In genomic region chr7:154071833-154072232, GRCh38 we compare ENCODE assay signal across 11 cellular contexts. TPM values are rescaled to one million over a fixed set of nuclear protein-coding genes. Genes with fewer than 3 reads are reported as not detected.
DNase-seq lines count a peak whose midpoint lies in the region; ATAC-seq and TF ChIP-seq lines count a peak whose summit lies in the region.
"Not testable (repeated sequence)": the region's sequence is repeated elsewhere in the genome, so short reads cannot be mapped to it uniquely, and the experiment has no call there.
"Had no signal": no experiment of that assay in that cellular context is flagged by ENCODE, and none has a peak within 500 bp of the region (broad histone marks: within the 10 kb centered on the region; RNA-seq: fewer than 3 reads in every experiment).

No MANE protein-coding gene starts in this region.

- not testable (repeated sequence) for H3K9ac ChIP-seq in NT2/D1 (ENCODE audit: insufficient read length, low read depth)

- H3K4me1 ChIP-seq in NT2/D1 (ENCODE audit: insufficient read depth, insufficient read length); gastroesophageal sphincter: not testable (repeated sequence)

- H3K36me3 ChIP-seq in NT2/D1 (ENCODE audit: insufficient read depth, insufficient read length, low read length); gastroesophageal sphincter: not testable (repeated sequence)

- not testable (repeated sequence) for H3K4me3 ChIP-seq in NT2/D1 (ENCODE audit: insufficient read length, low read depth); gastroesophageal sphincter

- DNase-seq in DMS153 (lab: John Stamatoyannopoulos, UW) (peak; percentile 16), HT1080 (ENCODE audit: low read depth) (peak; percentile 19), NCI-H1694 treated with DMSO at 0.1 percent for 48 hours (lab: John Stamatoyannopoulos, UW) (peak; percentile 1), NT2/D1 (ENCODE audit: low read depth, low spot score) (peak; percentile 28), anterior cingulate cortex (lab: John Stamatoyannopoulos, UW) (peak in 41 of 58 donors; percentile 10 to 82 (median 34)), midbrain (lab: John Stamatoyannopoulos, UW) (peak; percentile 79)
- DNase-seq in type B pancreatic cell (ENCODE audit: extremely low spot score, unreplicated experiment): not testable (repeated sequence)

- not testable (repeated sequence) for H3K27ac Mint-ChIP-seq in type B pancreatic cell

- TF ChIP-seq EP300 in gastroesophageal sphincter (IDR thresholded peaks at IDR 0.05): not testable (repeated sequence)

- not testable (repeated sequence) for H3K4me3 Mint-ChIP-seq in type B pancreatic cell

- not testable (repeated sequence) for ATAC-seq in gastroesophageal sphincter

- H3K27ac ChIP-seq in gastroesophageal sphincter: not testable (repeated sequence)

- not testable (repeated sequence) for H3K9me3 Mint-ChIP-seq in type B pancreatic cell

- not testable (repeated sequence) for H3K4me1 Mint-ChIP-seq in type B pancreatic cell (ENCODE audit: unreplicated experiment)

- 10 to 11% methylated on average over 3 to 4 of the region's 4 CpGs for WGBS in gastroesophageal sphincter (ENCODE audit: low coverage in 1 of 2), 2 donors

- TF ChIP-seq CTCF in gastroesophageal sphincter (IDR thresholded peaks at IDR 0.05) (peak; percentile 27 to 55 (median 36)), type B pancreatic cell (conservative IDR thresholded peaks at IDR 0.05) (peak; percentile 75)

- not testable (repeated sequence) for H3K27me3 ChIP-seq in NT2/D1 (ENCODE audit: insufficient read depth, insufficient read length); gastroesophageal sphincter

- not testable (repeated sequence) for TF ChIP-seq POLR2A in gastroesophageal sphincter (IDR thresholded peaks at IDR 0.05)

- H3K9me3 ChIP-seq in NT2/D1 (ENCODE audit: insufficient read depth, low read length); gastroesophageal sphincter: not testable (repeated sequence)

- H3K36me3 Mint-ChIP-seq in type B pancreatic cell: not testable (repeated sequence)

- peaks cover 12% of the 10 kb centered on the region for H3K27me3 Mint-ChIP-seq in type B pancreatic cell

RNA-seq across cellular contexts. Expression of gene DPP6, which starts 19.6 kb away (rescaled TPM):
- not detected in 2 replicates for total RNA-seq in HT1080 (2014; rRNA removed; shearing (Covaris generic))
- polyA plus RNA-seq in HT1080 (2015; cell fraction: cytosol; rRNA removed): not detected in 2 replicates
- polyA plus RNA-seq in HT1080 (2015; cell fraction: nucleus; rRNA removed): not detected in 2 replicates
- total RNA-seq in gastroesophageal sphincter (10 to 100 TPM; 14.3 to 40.0 (median 23.1) TPM), type B pancreatic cell (ENCODE audit: low replicate concordance) (4.1 and 4.9 TPM in 2 replicates)
- total RNA-seq: activated naive CD4-positive, alpha-beta T cell treated with anti-CD3 and anti-CD28 coated beads for 36 hours; Calu3; natural killer cell had no signal
